32 cellular contexts compared by ENCODE assay signal in genomic region chr22:26624788-26625187, GRCh38. TPM values are rescaled to one million over a fixed set of nuclear protein-coding genes. Genes with fewer than 3 reads are reported as not detected.
"Had no signal": no experiment of that assay in that cellular context is flagged by ENCODE, and none has a peak within 500 bp of the region (broad histone marks: within the 10 kb centered on the region; RNA-seq: fewer than 3 reads in every experiment).

No MANE protein-coding gene starts in this region.

- H3K27ac Mint-ChIP-seq: activated CD4-positive, alpha-beta T cell treated with anti-CD3 and anti-CD28 coated beads, Interleukin-2, amount 10 ng/mL, durations not matched to agents 24 days and 14 days; activated CD8-positive, alpha-beta T cell treated with anti-CD3 and anti-CD28 coated beads for 36 hours; activated naive CD4-positive, alpha-beta T cell treated with anti-CD3 and anti-CD28 coated beads for 36 hours; activated T-cell treated with anti-CD3 and anti-CD28 coated beads, Interleukin-2, amount 50 U/mL, for 24 hours; brain; T-helper 1 cell treated with Interleukin-12 subunit alpha and Interleukin-12 subunit beta and Interleukin-4 antibody, amounts not matched to agents 30 μg/mL and 1 μg/mL, for 36 hours; T-helper 2 cell treated with Interferon-gamma antibody and Interleukin-4, amounts not matched to agents 5 μg/mL and 100 μg/mL, for 36 hours had no signal

- ATAC-seq: activated CD8-positive, alpha-beta T cell treated with anti-CD3 and anti-CD28 coated beads for 36 hours; activated naive CD4-positive, alpha-beta T cell treated with anti-CD3 and anti-CD28 coated beads, Interleukin-2, amount 50 U/mL, for 72 hours; K562; PC-3 had no signal

- H3K9me3 ChIP-seq: Peyer's patch, SJSA1, SK-N-SH had no signal

- H3K9ac ChIP-seq: SK-N-SH had no signal

- H3K27ac ChIP-seq: Peyer's patch, SJSA1 had no signal

- H3K4me1 ChIP-seq: SJSA1 had no signal

- H3K36me3 Mint-ChIP-seq: activated naive CD4-positive, alpha-beta T cell treated with anti-CD3 and anti-CD28 coated beads, Interleukin-2, amount 50 U/mL, for 72 hours; brain had no signal

- H3K27me3 ChIP-seq: Peyer's patch, SJSA1 had no signal

- H3K4me1 Mint-ChIP-seq: brain had no signal

- H3K27me3 Mint-ChIP-seq: activated CD8-positive, alpha-beta T cell treated with anti-CD3 and anti-CD28 coated beads for 36 hours; activated T-cell treated with anti-CD3 and anti-CD28 coated beads, Interleukin-2, amount 50 U/mL, for 24 hours had no signal

- H3K4me3 ChIP-seq: K562, Peyer's patch, SJSA1 had no signal

- DNase-seq: activated CD4-positive, alpha-beta T cell treated with anti-CD3 and anti-CD28 coated beads, Interleukin-2, amount 10 ng/mL, durations not matched to agents 24 days and 14 days; activated CD4-positive, alpha-beta T cell treated with anti-CD3 and anti-CD28 coated beads, Interleukin-2, amount 50 U/mL, for 4 hours; activated CD8-positive, alpha-beta T cell treated with anti-CD3 and anti-CD28 coated beads for 36 hours; activated gamma-delta T cell treated with Interleukin-2 at 50 U/mL for 16 hours; activated naive CD4-positive, alpha-beta T cell treated with anti-CD3 and anti-CD28 coated beads for 36 hours; activated T-cell treated with anti-CD3 and anti-CD28 coated beads, Interleukin-2, amount 50 U/mL, for 24 hours; anterior cingulate cortex; NCI-H1105; NCI-H1417 treated with DMSO at 0.1 percent for 48 hours; NCI-H1694; NCI-H1930; NCI-H2081 treated with DMSO at 0.1 percent for 48 hours; NCI-H226; NCI-H446 treated with DMSO at 0.1 percent for 48 hours; NCI-H524; NCI-H69; NCI-H82; NK-92 treated with Interleukin-12 subunit alpha and Interleukin-12 subunit beta, amount 100 ng/mL, for 24 hours; PC-3; Peyer's patch; RPMI8226; SHP77 treated with DMSO at 0.1 percent for 48 hours; SK-N-SH had no signal

- H3K36me3 ChIP-seq: Peyer's patch, SJSA1 had no signal

- H3K4me2 ChIP-seq: SK-N-SH had no signal

- H3K9me3 Mint-ChIP-seq: activated CD8-positive, alpha-beta T cell treated with anti-CD3 and anti-CD28 coated beads for 36 hours; activated naive CD4-positive, alpha-beta T cell treated with anti-CD3 and anti-CD28 coated beads for 36 hours; activated T-cell treated with anti-CD3 and anti-CD28 coated beads, Interleukin-2, amount 50 U/mL, for 24 hours; T-helper 2 cell treated with Interferon-gamma antibody and Interleukin-4, amounts not matched to agents 5 μg/mL and 100 μg/mL, for 36 hours had no signal

- H3K4me3 Mint-ChIP-seq: activated CD4-positive, alpha-beta T cell treated with anti-CD3 and anti-CD28 coated beads, Interleukin-2, amount 10 ng/mL, durations not matched to agents 24 days and 14 days; activated CD8-positive, alpha-beta T cell treated with anti-CD3 and anti-CD28 coated beads for 36 hours; activated naive CD4-positive, alpha-beta T cell treated with anti-CD3 and anti-CD28 coated beads for 36 hours; activated T-cell treated with anti-CD3 and anti-CD28 coated beads, Interleukin-2, amount 50 U/mL, for 24 hours; brain; T-helper 1 cell treated with Interleukin-12 subunit alpha and Interleukin-12 subunit beta and Interleukin-4 antibody, amounts not matched to agents 30 μg/mL and 1 μg/mL, for 36 hours; T-helper 2 cell treated with Interferon-gamma antibody and Interleukin-4, amounts not matched to agents 5 μg/mL and 100 μg/mL, for 36 hours had no signal

- FAIRE-seq: K562, TTC549 had no signal

- H3K9me2 ChIP-seq: SK-N-SH had no signal

RNA-seq across cellular contexts. Expression of gene CRYBA4, which starts 3.0 kb away (rescaled TPM):
- total RNA-seq: activated CD4-positive, alpha-beta T cell treated with anti-CD3 and anti-CD28 coated beads, Interleukin-2, amount 10 ng/mL, durations not matched to agents 24 days and 14 days; activated CD8-positive, alpha-beta memory T cell treated with anti-CD3 and anti-CD28 coated beads for 36 hours; activated CD8-positive, alpha-beta T cell treated with anti-CD3 and anti-CD28 coated beads for 36 hours; activated naive CD4-positive, alpha-beta T cell treated with anti-CD3 and anti-CD28 coated beads for 36 hours; activated naive CD4-positive, alpha-beta T cell treated with anti-CD3 and anti-CD28 coated beads, Interleukin-2, amount 50 U/mL, for 72 hours; MCF 10A; PC-3; Peyer's patch; SJSA1 had no signal
- polyA plus RNA-seq: SK-N-SH had no signal

RNA-seq across cellular contexts. Expression of gene CRYBB1, which starts 7.0 kb away (rescaled TPM):
- total RNA-seq: activated CD4-positive, alpha-beta T cell treated with anti-CD3 and anti-CD28 coated beads, Interleukin-2, amount 10 ng/mL, durations not matched to agents 24 days and 14 days; activated CD8-positive, alpha-beta memory T cell treated with anti-CD3 and anti-CD28 coated beads for 36 hours; activated CD8-positive, alpha-beta T cell treated with anti-CD3 and anti-CD28 coated beads for 36 hours; activated naive CD4-positive, alpha-beta T cell treated with anti-CD3 and anti-CD28 coated beads for 36 hours; activated naive CD4-positive, alpha-beta T cell treated with anti-CD3 and anti-CD28 coated beads, Interleukin-2, amount 50 U/mL, for 72 hours; MCF 10A; PC-3; Peyer's patch; SJSA1 had no signal
